Comparison of ENCODE assay signal across 14 cellular contexts in genomic region chr13:75485286-75486062, GRCh38. TPM values are rescaled to one million over a fixed set of nuclear protein-coding genes. Genes with fewer than 3 reads are reported as not detected.
A peak's percentile ranks its signal among the peaks of the same experiment; 100 is the strongest.
DNase-seq lines count a peak whose midpoint lies in the region; FAIRE-seq and TF ChIP-seq lines count a peak whose summit lies in the region.
"Had no signal": no experiment of that assay in that cellular context is flagged by ENCODE, and none has a peak within 500 bp of the region (broad histone marks: within the 10 kb centered on the region; RNA-seq: fewer than 3 reads in every experiment).

No MANE protein-coding gene starts in this region.

- peaks cover 3% of the 10 kb centered on the region for H3K79me1 ChIP-seq in mesenchymal stem cell (replicated peaks; ENCODE audit: low read length, poor library complexity, severe bottlenecking)

- no peak overlapping the region for H2AFZ ChIP-seq in astrocyte (ENCODE audit: low read depth, low read length)
- H2AFZ ChIP-seq in mesenchymal stem cell (ENCODE audit: low read depth, low read length) = no peak overlapping the region

- H3K4me1 ChIP-seq in astrocyte (ENCODE audit: insufficient read depth, low read length) = peaks cover 23% of the 10 kb centered on the region
- peaks cover 15% of the 10 kb centered on the region for H3K4me1 ChIP-seq in mesenchymal stem cell (ENCODE audit: control insufficient read depth, insufficient read depth, low read depth, low read length)
- peaks cover 6% of the 10 kb centered on the region for H3K4me1 ChIP-seq in HAP-1

- no peak overlapping the region for H2BK15ac ChIP-seq in mesenchymal stem cell (ENCODE audit: low read depth, poor library complexity, severe bottlenecking)

- DNase-seq in AG08395 (ENCODE audit: low spot score) (peak; percentile 20), H4 (ENCODE audit: low spot score) (peak; percentile 24), astrocyte (ENCODE audit: low read depth) (peak; percentile 91), mesenchymal stem cell (peak; percentile 46), HAP-1 (ENCODE audit: low spot score in 2 of 2) (no peak), NCI-H748 (lab: John Stamatoyannopoulos, UW; ENCODE audit: unreplicated experiment) (no peak), cerebellar nuclear complex (lab: John Stamatoyannopoulos, UW) (no peak)
- DNase-seq in stimulated activated CD4-positive, alpha-beta T cell treated with anti-CD3 and anti-CD28 coated beads, Interleukin-2, amount 100 ng/mL, for 48 hours = no peak
- DNase-seq: activated B cell treated with CpG ODN at 0.5 μM for 24 hours; activated T-cell treated with anti-CD3 and anti-CD28 coated beads, Interleukin-2, amount 50 U/mL, for 72 hours; CD4-positive, CD25-positive, alpha-beta regulatory T cell; NCI-H1092 treated with DMSO at 0.1 percent for 48 hours; NCI-H510A treated with DMSO at 0.1 percent for 48 hours had no signal

- peaks cover 9% of the 10 kb centered on the region for H3K79me2 ChIP-seq in astrocyte (ENCODE audit: insufficient read depth, low read length)

- H3K4me3 Mint-ChIP-seq in astrocyte (ENCODE audit: unreplicated experiment) = no peak overlapping the region
- H3K4me3 Mint-ChIP-seq: activated B cell treated with CpG ODN at 0.5 μM for 24 hours; activated T-cell treated with anti-CD3 and anti-CD28 coated beads, Interleukin-2, amount 50 U/mL, for 72 hours had no signal

- H4K91ac ChIP-seq in mesenchymal stem cell (ENCODE audit: low read length) = no peak overlapping the region

- peak overlapping the region in 1 of 2 experiments; percentile 15 for H3K4ac ChIP-seq in mesenchymal stem cell (ENCODE audit: low read depth in 1 of 2, low read length in 2 of 2)

- peak overlapping the region; percentile 75 for H3K27ac ChIP-seq in astrocyte (ENCODE audit: low read depth, low read length)
- H3K27ac ChIP-seq in mesenchymal stem cell (ENCODE audit: low read length, poor library complexity, severe bottlenecking) = no peak overlapping the region
- H3K27ac ChIP-seq: cardiac muscle cell had no signal

- H3K23ac ChIP-seq in mesenchymal stem cell (ENCODE audit: low read length in 2 of 2) = no peak overlapping the region

- H4K20me1 ChIP-seq in astrocyte (ENCODE audit: insufficient read depth, low read length) = peaks cover 4% of the 10 kb centered on the region

- no peaks in the 10 kb centered on the region for H3K27me3 Mint-ChIP-seq in astrocyte (ENCODE audit: low read depth, unreplicated experiment)

- H4K8ac ChIP-seq in mesenchymal stem cell (ENCODE audit: low read length) = no peak overlapping the region

- no peaks in the 10 kb centered on the region for H3K9me3 ChIP-seq in astrocyte (ENCODE audit: insufficient read depth, low read depth, low read length)
- no peaks in the 10 kb centered on the region for H3K9me3 ChIP-seq in mesenchymal stem cell (ENCODE audit: control insufficient read depth, low read length)
- no peaks in the 10 kb centered on the region for H3K9me3 ChIP-seq in HAP-1

- H3K18ac ChIP-seq in mesenchymal stem cell (ENCODE audit: low read depth in 1 of 2, low read length in 2 of 2) = no peak overlapping the region

- no peak overlapping the region for H2BK12ac ChIP-seq in mesenchymal stem cell (ENCODE audit: low read length in 2 of 2)

- 80% methylated on average over 1 of the region's 1 CpG for WGBS in mesenchymal stem cell

- H3K4me2 ChIP-seq in astrocyte (ENCODE audit: low read length) = peak overlapping the region; percentile 64
- H3K4me2 ChIP-seq in mesenchymal stem cell (ENCODE audit: low read length, poor library complexity, severe bottlenecking) = no peak overlapping the region

- H3K4me3 ChIP-seq in astrocyte (ENCODE audit: insufficient read depth, low read depth, low read length) = no peak overlapping the region
- H3K4me3 ChIP-seq in mesenchymal stem cell (ENCODE audit: insufficient read depth in 1 of 2, low read depth in 1 of 2, low read length in 2 of 2) = no peak overlapping the region
- H3K4me3 ChIP-seq in HAP-1 = no peak overlapping the region
- H3K4me3 ChIP-seq: cardiac muscle cell had no signal

- peak overlapping the region; percentile 94 for H3K27ac Mint-ChIP-seq in astrocyte (ENCODE audit: unreplicated experiment)
- H3K27ac Mint-ChIP-seq: activated B cell treated with CpG ODN at 0.5 μM for 24 hours; activated T-cell treated with anti-CD3 and anti-CD28 coated beads, Interleukin-2, amount 50 U/mL, for 72 hours; CD4-positive, CD25-positive, alpha-beta regulatory T cell had no signal

- H3K14ac ChIP-seq in mesenchymal stem cell (ENCODE audit: low read length in 2 of 2) = no peak overlapping the region

- TF ChIP-seq CTCF in astrocyte (IDR thresholded peaks at IDR 0.05; ENCODE audit: insufficient read depth, low read depth, low read length) = no peak

- H3K27me3 ChIP-seq in astrocyte (ENCODE audit: insufficient read depth, low read length) (no peaks in the 10 kb centered on the region), mesenchymal stem cell (ENCODE audit: control insufficient read depth in 1 of 2, insufficient read depth in 1 of 2, low read length in 2 of 2) (no peaks in the 10 kb centered on the region), HAP-1 (ENCODE audit: low read depth) (peaks cover 2% of the 10 kb centered on the region; the same call in 1 of the 2 replicates)
- H3K27me3 ChIP-seq: cardiac muscle cell had no signal

- no peaks in the 10 kb centered on the region for H3K36me3 Mint-ChIP-seq in astrocyte (ENCODE audit: low read depth, unreplicated experiment)
- H3K36me3 Mint-ChIP-seq: CD4-positive, CD25-positive, alpha-beta regulatory T cell had no signal

- H3K4me1 Mint-ChIP-seq in astrocyte (ENCODE audit: low read depth, unreplicated experiment) = peaks cover 29% of the 10 kb centered on the region

- FAIRE-seq in astrocyte (lab: Jason Lieb, UNC) = peak; percentile 13

- H2BK120ac ChIP-seq in mesenchymal stem cell (ENCODE audit: low read depth, low read length) = no peak overlapping the region

- in situ Hi-C loops in HAP-1 (cut with MboI; ENCODE audit: low sequenced_read_pairs) = no loop called here

- H3K36me3 ChIP-seq in astrocyte (ENCODE audit: insufficient read depth, low read length) (no peaks in the 10 kb centered on the region), mesenchymal stem cell (ENCODE audit: control insufficient read depth in 1 of 2, insufficient read depth in 2 of 2, low read depth in 1 of 2, low read length in 2 of 2) (no peaks in the 10 kb centered on the region), HAP-1 (replicated peaks) (no peaks in the 10 kb centered on the region)
- H3K36me3 ChIP-seq: cardiac muscle cell had no signal

- H3K9me3 Mint-ChIP-seq in astrocyte (ENCODE audit: unreplicated experiment) = no peaks in the 10 kb centered on the region
- H3K9me3 Mint-ChIP-seq: activated B cell treated with CpG ODN at 0.5 μM for 24 hours; activated T-cell treated with anti-CD3 and anti-CD28 coated beads, Interleukin-2, amount 50 U/mL, for 72 hours had no signal

- H2AK5ac ChIP-seq in mesenchymal stem cell (ENCODE audit: low read length, severe bottlenecking) = peak overlapping the region; percentile 68

- H3K9ac ChIP-seq in astrocyte (ENCODE audit: low read length) (peak overlapping the region; percentile 54), mesenchymal stem cell (ENCODE audit: low read length) (no peak overlapping the region)

- H2BK5ac ChIP-seq in mesenchymal stem cell (ENCODE audit: low read depth, low read length, poor library complexity, severe bottlenecking) = no peak overlapping the region

RNA-seq across cellular contexts. Expression of gene TBC1D4, which starts 3.5 kb away (rescaled TPM):
- 2.9 and 4.1 TPM in 2 replicates for total RNA-seq in H4 (2014; rRNA removed; shearing (Covaris generic))
- 24.0 and 25.6 TPM in 2 replicates for total RNA-seq in astrocyte
- 8.0 TPM for polyA plus RNA-seq in mesenchymal stem cell (2013, experiment 1 of 2)
- 6.4 TPM for polyA plus RNA-seq in mesenchymal stem cell (2013, experiment 2 of 2)

RNA-seq across cellular contexts. Expression of gene COMMD6, which starts 52.2 kb away (rescaled TPM):
- total RNA-seq in H4 (2014; rRNA removed; shearing (Covaris generic)) = 40.0 and 40.2 TPM in 2 replicates
- total RNA-seq in astrocyte = 186 and 209 TPM in 2 replicates
- polyA plus RNA-seq in mesenchymal stem cell (2013, experiment 1 of 2) = 298 TPM
- polyA plus RNA-seq in mesenchymal stem cell (2013, experiment 2 of 2) = 293 TPM

Comparison
In these comparisons a context has a peak if more than half of its experiments do, and no peak if none do; other contexts are left out.
1. DNase-seq: peak in AG08395 (single experiment), H4 (single experiment), astrocyte (single experiment) and mesenchymal stem cell (single experiment); none in HAP-1 (0 of 2), stimulated activated CD4-positive, alpha-beta T cell treated with anti-CD3 and anti-CD28 coated beads, Interleukin-2, amount 100 ng/mL, for 48 hours (0 of 2), NCI-H748 (single experiment) and cerebellar nuclear complex (0 of 2).